ENCODE assay signal across 8 cellular contexts in the genomic region with DNA sequence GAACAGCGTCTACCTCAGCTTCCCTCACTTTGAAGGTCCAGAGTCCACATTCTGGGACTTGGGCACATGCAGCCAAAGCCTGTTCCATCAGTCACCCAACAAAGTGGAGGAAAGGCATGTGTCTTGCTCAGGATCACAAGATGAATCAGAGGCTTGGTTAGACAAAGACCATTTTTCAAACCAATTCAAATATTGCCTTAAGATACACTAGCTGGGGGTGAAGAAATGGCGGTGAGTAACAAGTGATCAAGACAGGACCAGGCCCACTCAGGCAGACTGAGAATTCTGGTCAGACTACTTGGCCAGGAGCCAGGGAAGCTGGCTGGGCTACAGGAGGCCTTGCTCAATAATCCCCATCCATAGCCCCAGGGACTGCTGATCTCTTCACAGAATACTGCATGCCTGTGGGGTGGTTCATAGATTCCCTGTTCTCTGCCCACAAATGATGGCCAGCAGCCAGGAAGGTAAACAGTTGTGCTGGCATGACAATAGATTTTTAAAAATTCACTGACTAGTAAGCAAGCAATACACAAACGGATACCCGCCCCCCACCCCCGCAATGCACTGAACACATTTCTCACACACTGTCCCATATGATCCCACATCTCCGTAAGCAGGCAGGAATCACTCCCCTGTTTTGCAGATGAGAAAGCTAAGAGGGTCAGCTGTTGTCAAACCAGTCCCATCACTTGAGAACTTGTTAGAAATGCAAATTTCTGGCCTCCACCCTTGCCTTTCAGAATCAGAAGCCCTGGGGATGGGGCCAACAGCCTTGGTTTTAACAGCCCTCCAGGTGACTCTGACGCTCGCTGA. TPM values are rescaled to one million over a fixed set of nuclear protein-coding genes. Genes with fewer than 3 reads are reported as not detected.
A peak's percentile ranks its signal among the peaks of the same experiment; 100 is the strongest.
DNase-seq lines count a peak whose midpoint lies in the region; ATAC-seq, FAIRE-seq and TF ChIP-seq lines count a peak whose summit lies in the region.

No MANE protein-coding gene starts in this region.

- H3K4me3 ChIP-seq in HAP-1 (no peak overlapping the region), mucosa of descending colon (no peak overlapping the region)

- in situ Hi-C loops in HAP-1 (cut with MboI; ENCODE audit: low sequenced_read_pairs), result no loop called here

- H3K4me1 ChIP-seq in HAP-1, result peaks cover 17% of the 10 kb centered on the region
- H3K4me1 ChIP-seq in mucosa of descending colon (ENCODE audit: low read depth), result no peaks in the 10 kb centered on the region

- FAIRE-seq in GM12891 (lab: Jason Lieb, UNC), result no peak

- TF ChIP-seq POLR2A in GM12891 (IDR thresholded peaks at IDR 0.05; ENCODE audit: low read depth, low read length), result no peak

- H3K36me3 ChIP-seq in HAP-1 (replicated peaks) (peaks cover 7% of the 10 kb centered on the region; the same call in 1 of the 2 replicates), mucosa of descending colon (ENCODE audit: low read depth) (no peaks in the 10 kb centered on the region)

- TF ChIP-seq CTCF in mucosa of descending colon (IDR thresholded peaks at IDR 0.05), result no peak

- H3K9me3 ChIP-seq in HAP-1, result no peaks in the 10 kb centered on the region
- no peaks in the 10 kb centered on the region for H3K9me3 ChIP-seq in mucosa of descending colon

- intact Hi-C loops in mucosa of descending colon (cut with DNase I, micrococcal nuclease), result no loop called here

- ATAC-seq in mucosa of descending colon (peak; percentile 71), HG02852 (IDR thresholded peaks at IDR 0.05; ENCODE audit: unreplicated experiment) (no peak), GM19455 (IDR thresholded peaks at IDR 0.05; ENCODE audit: unreplicated experiment) (no peak)

- H3K27me3 ChIP-seq in HAP-1 (ENCODE audit: low read depth), result no peaks in the 10 kb centered on the region

- DNase-seq in HAP-1 (ENCODE audit: low spot score in 2 of 2) (peak; percentile 83 to 92), NCI-H748 treated with DMSO at 0.1 percent for 48 hours (lab: John Stamatoyannopoulos, UW) (peak; percentile 87), epidermal melanocyte (ENCODE audit: insufficient read length, low spot score) (peak; percentile 96), mucosa of descending colon (peak; percentile 50 to 58 (median 55)), GM12891 (ENCODE audit: insufficient read length, low spot score) (no peak)
- no peak for DNase-seq in stimulated activated naive CD4-positive, alpha-beta T cell (lab: John Stamatoyannopoulos, UW)

TF ChIP-seq in GM12891, 5 proteins besides CTCF, POLR2A, EP300 and RAD21:
- TF ChIP-seq POLR2AphosphoS5 (IDR thresholded peaks at IDR 0.05; ENCODE audit: low read depth, low read length) (no peak), PAX5 (IDR thresholded peaks at IDR 0.05; ENCODE audit: insufficient read depth, low read length, severe bottlenecking) (no peak)

RNA-seq across cellular contexts. Expression of a gene that starts 27.2 kb away (rescaled TPM):
- 10 to 100 TPM; 35.6 to 42.1 (median 36.4) TPM for total RNA-seq in mucosa of descending colon
- 28.3 TPM for polyA plus RNA-seq in GM12891 (2012; ENCODE audit: low read depth, missing spikeins)

Comparison
In these comparisons a context has a peak if more than half of its experiments do, and no peak if none do; other contexts are left out.
1. DNase-seq: peak in HAP-1 (2 of 2), NCI-H748 treated with DMSO at 0.1 percent for 48 hours (single experiment), epidermal melanocyte (single experiment) and mucosa of descending colon (3 of 3); none in GM12891 (single experiment) and stimulated activated naive CD4-positive, alpha-beta T cell (0 of 6).